ENCODE assay signal across 12 cellular contexts in genomic region chr6:24743944-24744335, GRCh38. TPM values are rescaled to one million over a fixed set of nuclear protein-coding genes. Genes with fewer than 3 reads are reported as not detected.
DNase-seq lines count a peak whose midpoint lies in the region; ATAC-seq and TF ChIP-seq lines count a peak whose summit lies in the region.
"Had no signal": no experiment of that assay in that cellular context is flagged by ENCODE, and none has a peak within 500 bp of the region (broad histone marks: within the 10 kb centered on the region; RNA-seq: fewer than 3 reads in every experiment).

No MANE protein-coding gene starts in this region.

- H3K27ac Mint-ChIP-seq in activated T-cell treated with anti-CD3 and anti-CD28 coated beads, Interleukin-2, amount 50 U/mL, for 24 hours, result peak overlapping the region; percentile 96
- H3K27ac Mint-ChIP-seq in activated naive CD8-positive, alpha-beta T cell treated with anti-CD3 and anti-CD28 coated beads, Interleukin-2, amount 50 U/mL, for 24 hours, result peak overlapping the region; percentile 87
- H3K27ac Mint-ChIP-seq in stimulated activated memory B cell treated with anti-CD40 and anti-IgM and Interleukin-4, amounts not matched to agents 10 μg/mL and 1 μg/mL and 100 μg/mL, for 72 hours, result peak overlapping the region; percentile 88

- intact Hi-C loops in uterus (cut with DNase I; ENCODE audit: low total_unique reads), result no loop called here

- H3K27me3 Mint-ChIP-seq in activated T-cell treated with anti-CD3 and anti-CD28 coated beads, Interleukin-2, amount 50 U/mL, for 24 hours, result no peaks in the 10 kb centered on the region
- no peaks in the 10 kb centered on the region for H3K27me3 Mint-ChIP-seq in activated naive CD8-positive, alpha-beta T cell treated with anti-CD3 and anti-CD28 coated beads, Interleukin-2, amount 50 U/mL, for 24 hours
- H3K27me3 Mint-ChIP-seq in stimulated activated memory B cell treated with anti-CD40 and anti-IgM and Interleukin-4, amounts not matched to agents 10 μg/mL and 1 μg/mL and 100 μg/mL, for 72 hours, result no peaks in the 10 kb centered on the region

- H3K4me3 ChIP-seq in uterus, result no peak overlapping the region
- H3K4me3 ChIP-seq: ovary had no signal

- DNase-seq in activated T-cell treated with anti-CD3 and anti-CD28 coated beads, Interleukin-2, amount 50 U/mL, for 24 hours, result no peak
- DNase-seq in activated T-cell treated with anti-CD3 and anti-CD28 coated beads for 4 hours, result no peak
- DNase-seq in activated naive CD8-positive, alpha-beta T cell treated with anti-CD3 and anti-CD28 coated beads, Interleukin-2, amount 50 U/mL, for 24 hours, result no peak
- DNase-seq in NCI-H748 (lab: John Stamatoyannopoulos, UW; ENCODE audit: unreplicated experiment), result no peak
- no peak for DNase-seq in uterus
- DNase-seq: activated CD8-positive, alpha-beta memory T cell treated with anti-CD3 and anti-CD28 coated beads, Interleukin-2, amount 50 U/mL, for 48 hours; NCI-H2171 treated with DMSO at 0.1 percent for 48 hours; ovary had no signal

- no peak for TF ChIP-seq POLR2A in uterus (IDR thresholded peaks at IDR 0.05)

- no peaks in the 10 kb centered on the region for H3K36me3 Mint-ChIP-seq in activated T-cell treated with anti-CD3 and anti-CD28 coated beads, Interleukin-2, amount 50 U/mL, for 24 hours (ENCODE audit: low read depth)
- H3K36me3 Mint-ChIP-seq in activated naive CD8-positive, alpha-beta T cell treated with anti-CD3 and anti-CD28 coated beads, Interleukin-2, amount 50 U/mL, for 24 hours (ENCODE audit: low read depth), result no peaks in the 10 kb centered on the region
- no peaks in the 10 kb centered on the region for H3K36me3 Mint-ChIP-seq in stimulated activated memory B cell treated with anti-CD40 and anti-IgM and Interleukin-4, amounts not matched to agents 10 μg/mL and 1 μg/mL and 100 μg/mL, for 72 hours

- no peaks in the 10 kb centered on the region for H3K9me3 ChIP-seq in uterus
- H3K9me3 ChIP-seq: ovary had no signal

- no peaks in the 10 kb centered on the region for H3K9me3 Mint-ChIP-seq in activated T-cell treated with anti-CD3 and anti-CD28 coated beads, Interleukin-2, amount 50 U/mL, for 24 hours
- peaks cover 3% of the 10 kb centered on the region for H3K9me3 Mint-ChIP-seq in activated naive CD8-positive, alpha-beta T cell treated with anti-CD3 and anti-CD28 coated beads, Interleukin-2, amount 50 U/mL, for 24 hours
- peaks cover 3% of the 10 kb centered on the region for H3K9me3 Mint-ChIP-seq in stimulated activated memory B cell treated with anti-CD40 and anti-IgM and Interleukin-4, amounts not matched to agents 10 μg/mL and 1 μg/mL and 100 μg/mL, for 72 hours

- no peaks in the 10 kb centered on the region for H3K36me3 ChIP-seq in uterus
- H3K36me3 ChIP-seq: ovary had no signal

- no peaks in the 10 kb centered on the region for H3K4me1 ChIP-seq in uterus

- TF ChIP-seq CTCF in uterus (IDR thresholded peaks at IDR 0.05), result no peak

- ATAC-seq in HG03460 (IDR thresholded peaks at IDR 0.05; ENCODE audit: unreplicated experiment), result peak; percentile 50
- ATAC-seq in activated naive CD8-positive, alpha-beta T cell treated with anti-CD3 and anti-CD28 coated beads, Interleukin-2, amount 50 U/mL, for 24 hours, result no peak
- ATAC-seq in stimulated activated memory B cell treated with anti-CD40 and anti-IgM and Interleukin-4, amounts not matched to agents 10 μg/mL and 1 μg/mL and 100 μg/mL, for 72 hours, result peak; percentile 73
- no peak for ATAC-seq in HG02798 (IDR thresholded peaks at IDR 0.05; ENCODE audit: poor library complexity, unreplicated experiment)

- no peak overlapping the region for H3K27ac ChIP-seq in uterus
- H3K27ac ChIP-seq: ovary had no signal

- H3K4me3 Mint-ChIP-seq in activated T-cell treated with anti-CD3 and anti-CD28 coated beads, Interleukin-2, amount 50 U/mL, for 24 hours, result peak overlapping the region; percentile 55
- peak overlapping the region; percentile 44 for H3K4me3 Mint-ChIP-seq in activated naive CD8-positive, alpha-beta T cell treated with anti-CD3 and anti-CD28 coated beads, Interleukin-2, amount 50 U/mL, for 24 hours
- H3K4me3 Mint-ChIP-seq in stimulated activated memory B cell treated with anti-CD40 and anti-IgM and Interleukin-4, amounts not matched to agents 10 μg/mL and 1 μg/mL and 100 μg/mL, for 72 hours, result peak overlapping the region; percentile 27

- peaks cover 32% of the 10 kb centered on the region for H3K4me1 Mint-ChIP-seq in activated T-cell treated with anti-CD3 and anti-CD28 coated beads, Interleukin-2, amount 50 U/mL, for 24 hours (ENCODE audit: low read depth)
- H3K4me1 Mint-ChIP-seq in activated naive CD8-positive, alpha-beta T cell treated with anti-CD3 and anti-CD28 coated beads, Interleukin-2, amount 50 U/mL, for 24 hours, result peaks cover 27% of the 10 kb centered on the region
- H3K4me1 Mint-ChIP-seq in stimulated activated memory B cell treated with anti-CD40 and anti-IgM and Interleukin-4, amounts not matched to agents 10 μg/mL and 1 μg/mL and 100 μg/mL, for 72 hours, result peaks cover 40% of the 10 kb centered on the region

- H3K27me3 ChIP-seq in uterus, result no peaks in the 10 kb centered on the region
- H3K27me3 ChIP-seq: ovary had no signal

RNA-seq across cellular contexts. Expression of gene C6orf62, which starts 25.0 kb away (rescaled TPM):
- 10 to 100 TPM; 14.3 to 93.7 (median 59.9) TPM for total RNA-seq in uterus

RNA-seq across cellular contexts. Expression of gene GMNN, which starts 30.8 kb away (rescaled TPM):
- total RNA-seq in uterus, result 10 to 100 TPM in 2 of 4 donors, 1 to 10 TPM in 2; 8.7 to 28.2 (median 17.4) TPM

RNA-seq across cellular contexts. Expression of gene ARMH2, which starts 54.8 kb away (rescaled TPM):
- not detected for total RNA-seq in uterus
- total RNA-seq: ovary, urinary bladder had no signal

Comparison
In these comparisons a context has a peak if more than half of its experiments do, and no peak if none do; other contexts are left out.
1. ATAC-seq: peak in HG03460 (single experiment) and stimulated activated memory B cell treated with anti-CD40 and anti-IgM and Interleukin-4, amounts not matched to agents 10 μg/mL and 1 μg/mL and 100 μg/mL, for 72 hours (single experiment); none in activated naive CD8-positive, alpha-beta T cell treated with anti-CD3 and anti-CD28 coated beads, Interleukin-2, amount 50 U/mL, for 24 hours (single experiment) and HG02798 (single experiment).
2. Peak in every context shown above with its lines, with median percentiles within 50 percentile points of each other: H3K27ac Mint-ChIP-seq and H3K4me3 Mint-ChIP-seq.